In the genomic region with DNA sequence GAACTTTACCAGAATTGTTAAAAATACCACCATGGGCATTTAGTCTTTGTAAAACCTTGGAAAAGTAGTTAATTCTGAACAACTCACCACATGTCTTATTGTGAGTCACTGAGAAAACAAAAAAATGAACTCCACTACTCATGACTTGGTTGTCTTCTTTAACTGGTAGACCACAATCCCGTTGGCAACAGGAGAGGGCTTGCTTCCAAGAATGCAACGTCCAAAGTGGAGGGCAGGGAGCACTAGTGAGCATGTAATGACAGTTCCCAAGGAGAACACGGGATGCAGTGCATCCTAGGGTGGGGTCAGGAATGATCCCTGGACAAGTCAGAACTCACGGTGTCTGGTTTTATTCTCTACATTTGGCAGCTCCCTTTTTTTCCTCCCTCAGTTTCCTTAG, we compare ENCODE assay signal across 8 cellular contexts. TPM values are rescaled to one million over a fixed set of nuclear protein-coding genes. Genes with fewer than 3 reads are reported as not detected.
DNase-seq lines count a peak whose midpoint lies in the region; ATAC-seq, FAIRE-seq and TF ChIP-seq lines count a peak whose summit lies in the region.

No MANE protein-coding gene starts in this region.

- ATAC-seq in esophagus mucosa (peak; percentile 83), HG02852 (IDR thresholded peaks at IDR 0.05; ENCODE audit: unreplicated experiment) (no peak)
- no peak for ATAC-seq in stimulated activated naive CD8-positive, alpha-beta T cell treated with anti-CD3 and anti-CD28 coated beads, Interleukin-15, Interleukin-2, amounts not matched to agents 100 U/mL and 50 U/mL, for 24 hours
- no peak for ATAC-seq in naive thymus-derived CD8-positive, alpha-beta T cell

- POLR2A ChIA-PET in naive thymus-derived CD8-positive, alpha-beta T cell (lab: Charles Lee) = no interaction called here

- H3K36me3 Mint-ChIP-seq in osteocyte (ENCODE audit: unreplicated experiment) = no peaks in the 10 kb centered on the region
- peaks cover 0 to under 1% (median 0%) of the 10 kb centered on the region in 3 donors for H3K36me3 Mint-ChIP-seq in naive thymus-derived CD8-positive, alpha-beta T cell

- FAIRE-seq in RCC 7860 (lab: Jason Lieb, UNC) = peak; percentile 92

- peak; percentile 49 for TF ChIP-seq CTCF in osteocyte (IDR thresholded peaks at IDR 0.05)

- H3K9me3 Mint-ChIP-seq in osteocyte (ENCODE audit: unreplicated experiment) = no peaks in the 10 kb centered on the region
- H3K9me3 Mint-ChIP-seq in naive thymus-derived CD8-positive, alpha-beta T cell = peaks cover 0 to 2% (median 0%) of the 10 kb centered on the region in 9 donors

- H3K27me3 Mint-ChIP-seq in osteocyte (ENCODE audit: unreplicated experiment) = no peaks in the 10 kb centered on the region
- peaks cover 7 to 16% (median 14%) of the 10 kb centered on the region in 5 donors for H3K27me3 Mint-ChIP-seq in naive thymus-derived CD8-positive, alpha-beta T cell

- no peak overlapping the region for H3K4me3 Mint-ChIP-seq in osteocyte (ENCODE audit: unreplicated experiment)
- H3K4me3 Mint-ChIP-seq in naive thymus-derived CD8-positive, alpha-beta T cell = no peak overlapping the region

- peaks cover 27% of the 10 kb centered on the region for H3K4me1 Mint-ChIP-seq in osteocyte (ENCODE audit: unreplicated experiment)
- H3K4me1 Mint-ChIP-seq in naive thymus-derived CD8-positive, alpha-beta T cell = no peaks in the 10 kb centered on the region

- H3K27ac Mint-ChIP-seq in osteocyte (ENCODE audit: unreplicated experiment) = peak overlapping the region; percentile 79
- no peak overlapping the region for H3K27ac Mint-ChIP-seq in naive thymus-derived CD8-positive, alpha-beta T cell

- DNase-seq in GM03348 (ENCODE audit: low spot score) (peak; percentile 75), RCC 7860 (ENCODE audit: low spot score) (peak; percentile 83), osteocyte (ENCODE audit: extremely low spot score, unreplicated experiment) (no peak)
- DNase-seq in stimulated activated naive CD8-positive, alpha-beta T cell treated with anti-CD3 and anti-CD28 coated beads, Interleukin-15, Interleukin-2, amounts not matched to agents 100 U/mL and 50 U/mL, for 24 hours = no peak
- DNase-seq in naive thymus-derived CD8-positive, alpha-beta T cell = no peak
- DNase-seq in stimulated activated CD4-positive, alpha-beta T cell treated with anti-CD3 and anti-CD28 coated beads, Interleukin-12 subunit alpha, Interleukin-12 subunit beta, amount 100 ng/mL, for 4 hours = no peak

RNA-seq across cellular contexts. Expression of gene HMCN1, which starts 15.2 kb away (rescaled TPM):
- total RNA-seq in esophagus mucosa (1.9 TPM), osteocyte (91.4 and 95.9 TPM in 2 replicates)
- total RNA-seq in naive thymus-derived CD8-positive, alpha-beta T cell = under 1 TPM; 0.14 to 0.26 TPM
- polyA plus RNA-seq in naive thymus-derived CD8-positive, alpha-beta T cell = not detected

Comparison
In these comparisons a context has a peak if more than half of its experiments do, and no peak if none do; other contexts are left out.
1. DNase-seq: peak in GM03348 (single experiment) and RCC 7860 (single experiment); none in osteocyte (single experiment), stimulated activated naive CD8-positive, alpha-beta T cell treated with anti-CD3 and anti-CD28 coated beads, Interleukin-15, Interleukin-2, amounts not matched to agents 100 U/mL and 50 U/mL, for 24 hours (single experiment), naive thymus-derived CD8-positive, alpha-beta T cell (0 of 10) and stimulated activated CD4-positive, alpha-beta T cell treated with anti-CD3 and anti-CD28 coated beads, Interleukin-12 subunit alpha, Interleukin-12 subunit beta, amount 100 ng/mL, for 4 hours (single experiment).
2. RNA of gene HMCN1, which starts 15.2 kb away (total RNA-seq): 91.4 to 95.9 TPM in osteocyte; 1.9 TPM in esophagus mucosa (single experiment) and 0.14 to 0.26 TPM in naive thymus-derived CD8-positive, alpha-beta T cell; every median in the first group is over 10 times any median in the second.